17 cellular contexts compared by ENCODE assay signal in genomic region chr6:104698979-104699378, GRCh38.
DNase-seq lines count a peak whose midpoint lies in the region; ATAC-seq and TF ChIP-seq lines count a peak whose summit lies in the region.
"Had no signal": no experiment of that assay in that cellular context is flagged by ENCODE, and none has a peak within 500 bp of the region (broad histone marks: within the 10 kb centered on the region; RNA-seq: fewer than 3 reads in every experiment).

No MANE protein-coding gene starts in this region.

- CTCF ChIA-PET in activated CD8-positive, alpha-beta T cell treated with anti-CD3 and anti-CD28 coated beads for 36 hours (lab: Charles Lee): interaction anchor here (1.3 kb wide), 1 partner anchor 16 kb away, joined by 4 read pairs; no protein-coding TSS in a partner anchor
- CTCF ChIA-PET in activated CD8-positive, alpha-beta T cell treated with anti-CD3 and anti-CD28 coated beads, Interleukin-2, amount 10 ng/mL, durations not matched to agents 7 days and 5 days (lab: Charles Lee): no interaction called here
- CTCF ChIA-PET in OCI-LY7 (lab: Charles Lee; ENCODE audit: unreplicated experiment): no interaction called here

- H2BK12ac ChIP-seq in trophoblast cell (ENCODE audit: low read length): peak overlapping the region; percentile 77

- H3K4me3 Mint-ChIP-seq in activated CD8-positive, alpha-beta T cell treated with anti-CD3 and anti-CD28 coated beads for 36 hours: no peak overlapping the region
- H3K4me3 Mint-ChIP-seq in activated CD8-positive, alpha-beta T cell treated with anti-CD3 and anti-CD28 coated beads, Interleukin-2, amount 10 ng/mL, durations not matched to agents 7 days and 5 days: no peak overlapping the region
- H3K4me3 Mint-ChIP-seq: CD14-positive monocyte; CD4-positive, alpha-beta memory T cell; H9 had no signal

- H3K27ac ChIP-seq in OCI-LY7 (ENCODE audit: low read depth, low read length, poor library complexity, severe bottlenecking): no peak overlapping the region
- peak overlapping the region; percentile 61 for H3K27ac ChIP-seq in trophoblast cell (ENCODE audit: low read depth, low read length)
- H3K27ac ChIP-seq: 22Rv1, A549 had no signal

- no peak overlapping the region for H3K23ac ChIP-seq in trophoblast cell (ENCODE audit: low read length)

- H2BK5ac ChIP-seq in trophoblast cell (ENCODE audit: low read depth, low read length, poor library complexity): no peak overlapping the region

- H3K27ac Mint-ChIP-seq in activated CD8-positive, alpha-beta T cell treated with anti-CD3 and anti-CD28 coated beads for 36 hours: no peak overlapping the region
- H3K27ac Mint-ChIP-seq in activated CD8-positive, alpha-beta T cell treated with anti-CD3 and anti-CD28 coated beads, Interleukin-2, amount 10 ng/mL, durations not matched to agents 7 days and 5 days: no peak overlapping the region
- H3K27ac Mint-ChIP-seq: CD14-positive monocyte; CD4-positive, alpha-beta memory T cell; H9 had no signal

- no peak overlapping the region for H2AK5ac ChIP-seq in trophoblast cell (ENCODE audit: low read length)

- no peak overlapping the region for H3K9ac ChIP-seq in trophoblast cell (ENCODE audit: low read length)

- H3K14ac ChIP-seq in trophoblast cell (ENCODE audit: low read length): no peak overlapping the region

- no peaks in the 10 kb centered on the region for H4K20me1 ChIP-seq in OCI-LY7 (ENCODE audit: insufficient read depth, low read length)

- peaks cover 15% of the 10 kb centered on the region for H3K79me1 ChIP-seq in trophoblast cell (ENCODE audit: low read length)

- H3K27me3 ChIP-seq in trophoblast cell (ENCODE audit: insufficient read depth, low read length): no peaks in the 10 kb centered on the region

- H3K27me3 Mint-ChIP-seq in activated CD8-positive, alpha-beta T cell treated with anti-CD3 and anti-CD28 coated beads for 36 hours: no peaks in the 10 kb centered on the region
- no peaks in the 10 kb centered on the region for H3K27me3 Mint-ChIP-seq in activated CD8-positive, alpha-beta T cell treated with anti-CD3 and anti-CD28 coated beads, Interleukin-2, amount 10 ng/mL, durations not matched to agents 7 days and 5 days (ENCODE audit: low read depth)
- H3K27me3 Mint-ChIP-seq: CD4-positive, alpha-beta memory T cell had no signal

- peak; percentile 16 for TF ChIP-seq CTCF in activated CD8-positive, alpha-beta T cell treated with anti-CD3 and anti-CD28 coated beads for 36 hours (IDR thresholded peaks at IDR 0.05)
- peak; percentile 50; the same call in 1 of the 2 replicates for TF ChIP-seq CTCF in OCI-LY7 (conservative IDR thresholded peaks at IDR 0.05; ENCODE audit: low read length)

- BruUV-seq in OCI-LY7 (replicated peaks; lab: Mats Ljungman, UMichigan): no TSS peak

- POLR2A ChIA-PET in activated CD8-positive, alpha-beta T cell treated with anti-CD3 and anti-CD28 coated beads for 36 hours (lab: Charles Lee): no interaction called here
- POLR2A ChIA-PET in activated CD8-positive, alpha-beta T cell treated with anti-CD3 and anti-CD28 coated beads, Interleukin-2, amount 10 ng/mL, durations not matched to agents 7 days and 5 days (lab: Charles Lee): no interaction called here
- POLR2A ChIA-PET in OCI-LY7 (lab: Charles Lee): no interaction called here

- H3K36me3 Mint-ChIP-seq in activated CD8-positive, alpha-beta T cell treated with anti-CD3 and anti-CD28 coated beads for 36 hours (ENCODE audit: low read depth): no peaks in the 10 kb centered on the region
- H3K36me3 Mint-ChIP-seq in activated CD8-positive, alpha-beta T cell treated with anti-CD3 and anti-CD28 coated beads, Interleukin-2, amount 10 ng/mL, durations not matched to agents 7 days and 5 days (ENCODE audit: low read depth): no peaks in the 10 kb centered on the region
- H3K36me3 Mint-ChIP-seq: CD14-positive monocyte; CD4-positive, alpha-beta memory T cell had no signal

- peak overlapping the region; percentile 86 for H2BK120ac ChIP-seq in trophoblast cell (ENCODE audit: insufficient read depth, low read length, poor library complexity)

- no peak overlapping the region for H3K4ac ChIP-seq in trophoblast cell (ENCODE audit: low read depth, low read length)

- H3K9me2 ChIP-seq in OCI-LY7 (ENCODE audit: insufficient read depth, low read length): no peaks in the 10 kb centered on the region

- H3K4me3 ChIP-seq in OCI-LY7 (ENCODE audit: low read depth, low read length, poor library complexity, severe bottlenecking) (no peak overlapping the region), trophoblast cell (ENCODE audit: low read depth, low read length) (no peak overlapping the region)
- H3K4me3 ChIP-seq: A549 had no signal

- H3K36me3 ChIP-seq in OCI-LY7 (ENCODE audit: insufficient read depth, low read length) (no peaks in the 10 kb centered on the region), trophoblast cell (ENCODE audit: control insufficient read depth in 1 of 2, insufficient read depth in 2 of 2, low read length in 2 of 2) (no peaks in the 10 kb centered on the region)

- H3K4me2 ChIP-seq in OCI-LY7 (ENCODE audit: low read length) (no peak overlapping the region), trophoblast cell (ENCODE audit: low read length) (no peak overlapping the region)
- H3K4me2 ChIP-seq: A549 had no signal

- peaks cover 5% of the 10 kb centered on the region for H3K4me1 Mint-ChIP-seq in activated CD8-positive, alpha-beta T cell treated with anti-CD3 and anti-CD28 coated beads for 36 hours (ENCODE audit: low read depth)
- peaks cover 18% of the 10 kb centered on the region for H3K4me1 Mint-ChIP-seq in activated CD8-positive, alpha-beta T cell treated with anti-CD3 and anti-CD28 coated beads, Interleukin-2, amount 10 ng/mL, durations not matched to agents 7 days and 5 days (ENCODE audit: low read depth)

- intact Hi-C loops in activated CD8-positive, alpha-beta T cell treated with anti-CD3 and anti-CD28 coated beads for 36 hours (cut with micrococcal nuclease): no loop called here
- intact Hi-C loops in OCI-LY7 (cut with micrococcal nuclease; ENCODE audit: unreplicated experiment): no loop called here

- H2AFZ ChIP-seq in OCI-LY7 (ENCODE audit: low read length) (no peak overlapping the region), trophoblast cell (ENCODE audit: insufficient read depth, low read length, poor library complexity) (no peak overlapping the region)

- H3K18ac ChIP-seq in trophoblast cell (ENCODE audit: low read length): no peak overlapping the region

- no CpG with 5 or more reads among the region's 1 CpG for WGBS in trophoblast cell (ENCODE audit: extremely low coverage, insufficient coverage, insufficient read length)

- no peaks in the 10 kb centered on the region for H3K79me2 ChIP-seq in OCI-LY7 (ENCODE audit: insufficient read depth, low read depth, low read length)
- H3K79me2 ChIP-seq in trophoblast cell (ENCODE audit: control insufficient read depth, insufficient read depth, low read length, poor library complexity): no peaks in the 10 kb centered on the region

- H3K9me3 ChIP-seq in OCI-LY7 (ENCODE audit: low read length) (no peaks in the 10 kb centered on the region), trophoblast cell (ENCODE audit: insufficient read depth, low read depth, low read length) (no peaks in the 10 kb centered on the region)
- H3K9me3 ChIP-seq: A549 had no signal

- no peak overlapping the region for H4K12ac ChIP-seq in trophoblast cell (ENCODE audit: low read depth, low read length)

- no peak for DNase-seq in activated CD8-positive, alpha-beta T cell treated with anti-CD3 and anti-CD28 coated beads for 36 hours
- no peak for DNase-seq in activated CD8-positive, alpha-beta T cell treated with anti-CD3 and anti-CD28 coated beads, Interleukin-2, amount 10 ng/mL, durations not matched to agents 7 days and 5 days
- DNase-seq in OCI-LY7 (ENCODE audit: low spot score) (no peak), trophoblast cell (no peak), NCI-H510A treated with DMSO at 0.1 percent for 48 hours (lab: John Stamatoyannopoulos, UW) (no peak)
- DNase-seq: AML-193; CD4-positive, alpha-beta memory T cell; DMS 273 treated with DMSO at 0.1 percent for 48 hours; DMS53; DND-41; EL; H9 had no signal

- no peak for TF ChIP-seq POLR2A in GM18505 (IDR thresholded peaks at IDR 0.05; ENCODE audit: borderline replicate concordance, extremely low read depth, insufficient read depth, insufficient read length)

- ATAC-seq in activated CD8-positive, alpha-beta T cell treated with anti-CD3 and anti-CD28 coated beads for 36 hours: no peak
- ATAC-seq in activated CD8-positive, alpha-beta T cell treated with anti-CD3 and anti-CD28 coated beads, Interleukin-2, amount 10 ng/mL, durations not matched to agents 7 days and 5 days: no peak
- ATAC-seq in HG02623 (IDR thresholded peaks at IDR 0.05; ENCODE audit: unreplicated experiment) (no peak), GM18505 (IDR thresholded peaks at IDR 0.05; ENCODE audit: unreplicated experiment) (no peak)
- ATAC-seq: A549 had no signal

- H4K91ac ChIP-seq in trophoblast cell (ENCODE audit: low read depth, low read length): no peak overlapping the region

- H3K4me1 ChIP-seq in OCI-LY7 (ENCODE audit: insufficient read depth, low read length, poor library complexity, severe bottlenecking) (no peaks in the 10 kb centered on the region), trophoblast cell (ENCODE audit: control insufficient read depth in 1 of 2, insufficient read depth in 2 of 2, low read length in 2 of 2) (peaks cover 0 to 9% of the 10 kb centered on the region in 2 experiments)
- H3K4me1 ChIP-seq: A549 had no signal

- no peaks in the 10 kb centered on the region for H3K9me3 Mint-ChIP-seq in activated CD8-positive, alpha-beta T cell treated with anti-CD3 and anti-CD28 coated beads for 36 hours
- no peaks in the 10 kb centered on the region for H3K9me3 Mint-ChIP-seq in activated CD8-positive, alpha-beta T cell treated with anti-CD3 and anti-CD28 coated beads, Interleukin-2, amount 10 ng/mL, durations not matched to agents 7 days and 5 days (ENCODE audit: insufficient read depth)
- H3K9me3 Mint-ChIP-seq: CD14-positive monocyte, H9 had no signal

- H4K8ac ChIP-seq in trophoblast cell (ENCODE audit: low read depth, low read length): no peak overlapping the region
